Comparison of ENCODE assay signal across 21 cellular contexts in the genomic region with DNA sequence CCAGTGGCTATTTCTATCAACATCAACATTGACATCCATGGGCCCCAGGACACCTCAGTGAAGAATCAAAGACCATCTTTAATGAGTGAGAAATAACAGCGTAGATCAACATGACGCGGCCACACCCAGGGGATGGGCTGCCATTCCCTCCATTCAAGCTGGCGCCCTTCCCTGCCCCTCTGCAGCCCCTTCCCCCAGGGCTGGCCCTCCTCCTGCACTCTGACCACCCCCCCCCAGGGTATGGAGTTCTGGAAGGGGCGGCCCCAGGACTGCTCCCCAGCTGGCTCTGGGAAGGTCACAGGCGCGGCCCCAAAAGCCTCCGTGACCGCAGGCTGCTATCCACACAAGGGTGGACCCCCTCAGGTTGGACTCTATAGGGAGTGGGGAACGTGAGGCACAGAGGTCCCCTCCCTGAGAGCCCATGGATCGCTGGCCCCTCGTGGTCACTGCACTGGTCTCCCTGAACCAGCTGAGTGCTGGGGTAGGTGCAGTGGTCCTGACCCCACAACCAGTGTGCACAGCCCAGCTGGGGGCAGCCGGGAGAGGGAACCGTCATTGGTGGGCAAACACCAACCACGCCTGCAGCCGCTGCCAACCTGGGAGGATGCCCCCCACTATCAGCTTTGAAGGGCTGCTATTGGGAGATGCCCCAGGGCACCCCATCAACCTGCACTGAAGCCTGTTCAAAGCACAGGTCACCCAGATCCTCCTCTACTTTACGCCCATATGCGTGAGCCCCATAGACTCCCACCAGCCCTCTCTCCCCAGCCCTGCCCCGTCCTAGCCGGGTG. TPM values are rescaled to one million over a fixed set of nuclear protein-coding genes. Genes with fewer than 3 reads are reported as not detected.
DNase-seq lines count a peak whose midpoint lies in the region; ATAC-seq and TF ChIP-seq lines count a peak whose summit lies in the region.
"Had no signal": no experiment of that assay in that cellular context is flagged by ENCODE, and none has a peak within 500 bp of the region (broad histone marks: within the 10 kb centered on the region; RNA-seq: fewer than 3 reads in every experiment).

No MANE protein-coding gene starts in this region.

- no TSS peak for BruUV-seq in Calu3 (replicated peaks; lab: Mats Ljungman, UMichigan)

- H3K4me3 ChIP-seq in BLaER1 (no peak overlapping the region), gastroesophageal sphincter (no peak overlapping the region), ovary (no peak overlapping the region)
- H3K4me3 ChIP-seq: MG63 had no signal

- peak overlapping the region; percentile 68; the same call in 1 of the 2 replicates for H3K27ac ChIP-seq in BLaER1
- peak overlapping the region in 3 of 4 donors; percentile 70 to 82 (median 76) for H3K27ac ChIP-seq in gastroesophageal sphincter
- H3K27ac ChIP-seq in ovary = peak overlapping the region; percentile 40 to 90

- ATAC-seq in gastroesophageal sphincter (no peak), GM19324 (IDR thresholded peaks at IDR 0.05; ENCODE audit: low FRiP score, unreplicated experiment) (no peak)

- no peak overlapping the region for H3K4me3 Mint-ChIP-seq in Calu3 (ENCODE audit: low read depth, unreplicated experiment)
- H3K4me3 Mint-ChIP-seq in progenitor cell of endocrine pancreas (ENCODE audit: low read depth) = no peak overlapping the region
- H3K4me3 Mint-ChIP-seq: activated B cell treated with CpG ODN at 0.5 μM for 24 hours; activated T-helper 1 cell treated with anti-CD3 and anti-CD28 coated beads, Interleukin-12 subunit alpha, Interleukin-12 subunit beta, Interleukin-2, Interleukin-4 antibody, amounts not matched to agents 30 ng/mL and 10 ng/mL and 1 ng/mL, durations not matched to agents 14 hours and 24 hours and 36 hours; central memory CD8-positive, alpha-beta T cell; naive B cell had no signal

- DNase-seq in NCI-H748 treated with DMSO at 0.1 percent for 48 hours (lab: John Stamatoyannopoulos, UW) (peak; percentile 5), ovary (peak in 1 of 5 donors; percentile 56), Ammon's horn (ENCODE audit: low spot score) (no peak), Calu3 (no peak), progenitor cell of endocrine pancreas (ENCODE audit: low spot score, unreplicated experiment) (no peak)
- DNase-seq: activated B cell treated with CpG ODN at 0.5 μM for 24 hours; MG63; naive B cell; NCI-H446 treated with DMSO at 0.1 percent for 48 hours; stimulated activated CD4-positive, alpha-beta T cell treated with anti-CD3 and anti-CD28 coated beads, Interleukin-2, amount 100 ng/mL, for 24 hours had no signal

- H3K4me1 ChIP-seq in BLaER1 = peaks cover 45% of the 10 kb centered on the region
- peaks cover 0 to 30% (median 12%) of the 10 kb centered on the region in 3 donors for H3K4me1 ChIP-seq in gastroesophageal sphincter
- peaks cover 6% of the 10 kb centered on the region for H3K4me1 ChIP-seq in ovary (ENCODE audit: insufficient read depth)

- H3K27me3 Mint-ChIP-seq in Calu3 (ENCODE audit: unreplicated experiment) (no peaks in the 10 kb centered on the region), progenitor cell of endocrine pancreas (no peaks in the 10 kb centered on the region)
- H3K27me3 Mint-ChIP-seq: activated B cell treated with CpG ODN at 0.5 μM for 24 hours; central memory CD8-positive, alpha-beta T cell; naive B cell had no signal

- H4K20me1 ChIP-seq in BLaER1 = no peaks in the 10 kb centered on the region; the same call in 1 of the 2 replicates

- intact Hi-C loops in ovary (cut with DNase I) (no loop called here), Calu3 (cut with micrococcal nuclease; ENCODE audit: unreplicated experiment) (no loop called here)

- WGBS in gastroesophageal sphincter (ENCODE audit: low coverage in 1 of 2), 2 donors = 96 to 100% methylated on average over 1 to 4 of the region's 20 CpGs
- WGBS in ovary, 3 donors = 85 to 87% (median 87%) methylated on average over 19 to 20 of the region's 20 CpGs

- TF ChIP-seq POLR2A in gastroesophageal sphincter (IDR thresholded peaks at IDR 0.05) = no peak
- TF ChIP-seq POLR2A in ovary (IDR thresholded peaks at IDR 0.05) = peak; percentile 1

- H3K36me3 ChIP-seq in BLaER1 = peaks cover 41% of the 10 kb centered on the region
- no peaks in the 10 kb centered on the region for H3K36me3 ChIP-seq in gastroesophageal sphincter
- H3K36me3 ChIP-seq in ovary = no peaks in the 10 kb centered on the region

- no peaks in the 10 kb centered on the region for H3K9me3 Mint-ChIP-seq in Calu3 (ENCODE audit: low read depth, unreplicated experiment)
- no peaks in the 10 kb centered on the region for H3K9me3 Mint-ChIP-seq in progenitor cell of endocrine pancreas (ENCODE audit: low read depth)
- H3K9me3 Mint-ChIP-seq: activated B cell treated with CpG ODN at 0.5 μM for 24 hours; activated T-helper 1 cell treated with anti-CD3 and anti-CD28 coated beads, Interleukin-12 subunit alpha, Interleukin-12 subunit beta, Interleukin-2, Interleukin-4 antibody, amounts not matched to agents 30 ng/mL and 10 ng/mL and 1 ng/mL, durations not matched to agents 14 hours and 24 hours and 36 hours; central memory CD8-positive, alpha-beta T cell; naive B cell had no signal

- H3K36me3 Mint-ChIP-seq in Calu3 (ENCODE audit: insufficient read depth, unreplicated experiment) (no peaks in the 10 kb centered on the region), progenitor cell of endocrine pancreas (ENCODE audit: insufficient read depth) (no peaks in the 10 kb centered on the region)
- H3K36me3 Mint-ChIP-seq: naive B cell had no signal

- CTCF ChIA-PET in Calu3 (lab: Charles Lee) = no interaction called here

- H3K4me1 Mint-ChIP-seq in Calu3 (ENCODE audit: low read depth, unreplicated experiment) = no peaks in the 10 kb centered on the region
- no peaks in the 10 kb centered on the region for H3K4me1 Mint-ChIP-seq in progenitor cell of endocrine pancreas (ENCODE audit: low read depth)
- H3K4me1 Mint-ChIP-seq: activated B cell treated with CpG ODN at 0.5 μM for 24 hours; central memory CD8-positive, alpha-beta T cell; naive B cell had no signal

- TF ChIP-seq CTCF in gastroesophageal sphincter (IDR thresholded peaks at IDR 0.05) (no peak), ovary (IDR thresholded peaks at IDR 0.05) (no peak), Calu3 (IDR thresholded peaks at IDR 0.05; ENCODE audit: unreplicated experiment) (no peak), progenitor cell of endocrine pancreas (IDR thresholded peaks at IDR 0.05; ENCODE audit: unreplicated experiment) (no peak)

- H3K9me3 ChIP-seq in BLaER1 (no peaks in the 10 kb centered on the region), gastroesophageal sphincter (no peaks in the 10 kb centered on the region), ovary (no peaks in the 10 kb centered on the region)
- H3K9me3 ChIP-seq: MG63 had no signal

- H3K27me3 ChIP-seq in BLaER1 = no peaks in the 10 kb centered on the region
- no peaks in the 10 kb centered on the region for H3K27me3 ChIP-seq in gastroesophageal sphincter
- H3K27me3 ChIP-seq in ovary = no peaks in the 10 kb centered on the region
- H3K27me3 ChIP-seq: MG63 had no signal

- no peak for TF ChIP-seq EP300 in gastroesophageal sphincter (IDR thresholded peaks at IDR 0.05)
- no peak for TF ChIP-seq EP300 in ovary (IDR thresholded peaks at IDR 0.05)

- H3K9ac ChIP-seq in BLaER1 = peak overlapping the region; percentile 58; the same call in 1 of the 2 replicates

- peak overlapping the region; percentile 64 for H3K4me2 ChIP-seq in BLaER1

- no peak overlapping the region for H3K27ac Mint-ChIP-seq in Calu3 (ENCODE audit: unreplicated experiment)
- H3K27ac Mint-ChIP-seq in progenitor cell of endocrine pancreas = no peak overlapping the region
- H3K27ac Mint-ChIP-seq: activated B cell treated with CpG ODN at 0.5 μM for 24 hours; activated T-helper 1 cell treated with anti-CD3 and anti-CD28 coated beads, Interleukin-12 subunit alpha, Interleukin-12 subunit beta, Interleukin-2, Interleukin-4 antibody, amounts not matched to agents 30 ng/mL and 10 ng/mL and 1 ng/mL, durations not matched to agents 14 hours and 24 hours and 36 hours had no signal

RNA-seq across cellular contexts. Expression of a gene that starts 16.1 kb away (rescaled TPM):
- 1 to 10 TPM; 2.6 to 8.9 (median 6.2) TPM for total RNA-seq in gastroesophageal sphincter
- 10 to 100 TPM in 5 of 7 donors, 1 to 10 TPM in 2; 6.0 to 42.0 (median 17.8) TPM for total RNA-seq in ovary
- 10 to 100 TPM in 1 of 2 donors, 1 to 10 TPM in 1; 4.2 to 11.0 TPM for polyA plus RNA-seq in ovary
- total RNA-seq in Calu3 (2022) = 3.7 and 4.7 TPM in 2 replicates
- total RNA-seq in progenitor cell of endocrine pancreas = 6.3 and 6.5 TPM in 2 replicates

RNA-seq across cellular contexts. Expression of a gene that starts 33.0 kb away (rescaled TPM):
- total RNA-seq in gastroesophageal sphincter (not detected), ovary (not detected), Calu3 (2022) (not detected in 2 replicates), progenitor cell of endocrine pancreas (not detected in 2 replicates)
- polyA plus RNA-seq in ovary = not detected
- total RNA-seq: activated B cell treated with CpG ODN at 0.5 μM for 24 hours; activated CD8-positive, alpha-beta memory T cell treated with anti-CD3 and anti-CD28 coated beads for 36 hours; activated T-helper 1 cell treated with anti-CD3 and anti-CD28 coated beads, Interleukin-12 subunit alpha, Interleukin-12 subunit beta, Interleukin-2, Interleukin-4 antibody, amounts not matched to agents 30 ng/mL and 10 ng/mL and 1 ng/mL, durations not matched to agents 14 hours and 24 hours and 36 hours; fibroblast of villous mesenchyme; renal cortical epithelial cell; subcutaneous adipose tissue; T-helper 1 cell treated with Interleukin-12 subunit alpha and Interleukin-12 subunit beta and Interleukin-4 antibody, amounts not matched to agents 30 ng/mL and 1 ng/mL, for 36 hours had no signal
- polyA plus RNA-seq: adipose tissue had no signal

RNA-seq across cellular contexts. Expression of a gene that starts 41.2 kb away (rescaled TPM):
- 10 to 100 TPM; 53.4 to 91.3 (median 85.0) TPM for total RNA-seq in gastroesophageal sphincter
- 10 to 100 TPM; 13.2 to 39.3 (median 29.9) TPM for total RNA-seq in ovary
- polyA plus RNA-seq in ovary = 10 to 100 TPM; 14.8 to 57.9 TPM
- 54.5 and 56.2 TPM in 2 replicates for total RNA-seq in Calu3 (2022)
- 56.6 and 59.4 TPM in 2 replicates for total RNA-seq in progenitor cell of endocrine pancreas
